Comparison of ENCODE assay signal across 8 cellular contexts in genomic region chr7:69412331-69413146, GRCh38.
A peak's percentile ranks its signal among the peaks of the same experiment; 100 is the strongest.
DNase-seq lines count a peak whose midpoint lies in the region; ATAC-seq and TF ChIP-seq lines count a peak whose summit lies in the region.

No MANE protein-coding gene starts in this region.

- no peak for TF ChIP-seq CTCF in adrenal gland (IDR thresholded peaks at IDR 0.05)

- DNase-seq in activated T-cell treated with anti-CD3 and anti-CD28 coated beads for 24 hours (ENCODE audit: low read depth) (peak; percentile 1), activated T-cell treated with anti-CD3 and anti-CD28 coated beads for 4 hours (no peak), adrenal gland (peak; percentile 56 to 90 (median 76)), neuronal stem cell (ENCODE audit: low spot score) (no peak), NCI-H1694 (lab: John Stamatoyannopoulos, UW) (no peak), COLO668 (lab: John Stamatoyannopoulos, UW; ENCODE audit: unreplicated experiment) (no peak), SHP77 treated with DMSO at 0.1 percent for 48 hours (lab: John Stamatoyannopoulos, UW) (no peak)

- H3K27ac ChIP-seq in adrenal gland (no peak overlapping the region), neuronal stem cell (replicated peaks; ENCODE audit: low read length) (no peak overlapping the region)

- no peaks in the 10 kb centered on the region for H3K36me3 ChIP-seq in adrenal gland (replicated peaks in 1 of 2)
- H3K36me3 ChIP-seq in neuronal stem cell (replicated peaks in 1 of 2; ENCODE audit: control insufficient read depth in 2 of 2, insufficient read depth in 2 of 2, low read length in 2 of 2), result no peaks in the 10 kb centered on the region

- H2BK15ac ChIP-seq in neuronal stem cell (ENCODE audit: low read length), result no peak overlapping the region

- no peak overlapping the region for H2AK5ac ChIP-seq in neuronal stem cell (ENCODE audit: low read depth, low read length)

- H2BK12ac ChIP-seq in neuronal stem cell (ENCODE audit: low read length), result no peak overlapping the region

- 30 to 35% (median 32%) methylated on average over 9 of the region's 9 CpGs for WGBS in adrenal gland, 4 donors
- no CpG with 5 or more reads among the region's 9 CpGs for WGBS in neuronal stem cell (ENCODE audit: extremely low coverage in 2 of 2, insufficient read length in 2 of 2, insufficient replicate concordance in 1 of 2), 2 donors

- no peaks in the 10 kb centered on the region for H3K79me1 ChIP-seq in neuronal stem cell (ENCODE audit: low read depth, low read length)

- peak overlapping the region; percentile 59 for H3K18ac ChIP-seq in neuronal stem cell (ENCODE audit: low read length)

- no peak overlapping the region for H3K9ac ChIP-seq in neuronal stem cell (ENCODE audit: low read depth, low read length, poor library complexity)

- H3K27me3 ChIP-seq in adrenal gland (no peaks in the 10 kb centered on the region), neuronal stem cell (ENCODE audit: control insufficient read depth in 3 of 3, insufficient read depth in 3 of 3, low read depth in 1 of 3, low read length in 3 of 3) (no peaks in the 10 kb centered on the region)

- H2BK120ac ChIP-seq in neuronal stem cell (ENCODE audit: low read depth, low read length), result no peak overlapping the region

- H3K4ac ChIP-seq in neuronal stem cell (ENCODE audit: low read length), result no peak overlapping the region

- H3K14ac ChIP-seq in neuronal stem cell (ENCODE audit: low read length), result no peak overlapping the region

- no peak for TF ChIP-seq POLR2A in adrenal gland (IDR thresholded peaks at IDR 0.05)

- H2AFZ ChIP-seq in neuronal stem cell (ENCODE audit: low read length), result peak overlapping the region; percentile 7

- peak; percentile 59 for ATAC-seq in HG03354 (IDR thresholded peaks at IDR 0.05; ENCODE audit: poor library complexity, severe bottlenecking, unreplicated experiment)

- H4K8ac ChIP-seq in neuronal stem cell (ENCODE audit: low read depth, low read length), result no peak overlapping the region

- no peak overlapping the region for H3K4me2 ChIP-seq in neuronal stem cell (ENCODE audit: insufficient read depth, low read length, poor library complexity, severe bottlenecking)

- no peak overlapping the region for H2BK5ac ChIP-seq in neuronal stem cell (ENCODE audit: low read length)

- intact Hi-C loops in adrenal gland (cut with DNase I), result no loop called here

- peaks cover 0 to 8% of the 10 kb centered on the region in 2 donors for H3K4me1 ChIP-seq in adrenal gland (replicated peaks in 1 of 2)
- H3K4me1 ChIP-seq in neuronal stem cell (ENCODE audit: control insufficient read depth in 2 of 2, insufficient read depth in 1 of 2, low read depth in 1 of 2, low read length in 2 of 2), result peaks cover 0 to 5% of the 10 kb centered on the region in 2 donors

- no peaks in the 10 kb centered on the region for H3K9me3 ChIP-seq in adrenal gland (replicated peaks in 1 of 3)
- no peaks in the 10 kb centered on the region for H3K9me3 ChIP-seq in neuronal stem cell (replicated peaks in 1 of 2; ENCODE audit: control insufficient read depth in 2 of 2, insufficient read depth in 1 of 2, low read depth in 1 of 2, low read length in 2 of 2)

- no peak overlapping the region for H3K23ac ChIP-seq in neuronal stem cell (ENCODE audit: low read depth, low read length, poor library complexity)

- no peak overlapping the region for H3K4me3 ChIP-seq in adrenal gland
- H3K4me3 ChIP-seq in neuronal stem cell (ENCODE audit: low read length in 2 of 2), result no peak overlapping the region

- H4K91ac ChIP-seq in neuronal stem cell (ENCODE audit: low read depth, low read length, poor library complexity), result no peak overlapping the region

Comparison
In these comparisons a context has a peak if more than half of its experiments do, and no peak if none do; other contexts are left out.
1. DNase-seq: peak in activated T-cell treated with anti-CD3 and anti-CD28 coated beads for 24 hours (single experiment) and adrenal gland (7 of 7); none in activated T-cell treated with anti-CD3 and anti-CD28 coated beads for 4 hours (single experiment), neuronal stem cell (single experiment), NCI-H1694 (single experiment), COLO668 (single experiment) and SHP77 treated with DMSO at 0.1 percent for 48 hours (single experiment).